ENCODE assay signal across 8 cellular contexts in the genomic region with DNA sequence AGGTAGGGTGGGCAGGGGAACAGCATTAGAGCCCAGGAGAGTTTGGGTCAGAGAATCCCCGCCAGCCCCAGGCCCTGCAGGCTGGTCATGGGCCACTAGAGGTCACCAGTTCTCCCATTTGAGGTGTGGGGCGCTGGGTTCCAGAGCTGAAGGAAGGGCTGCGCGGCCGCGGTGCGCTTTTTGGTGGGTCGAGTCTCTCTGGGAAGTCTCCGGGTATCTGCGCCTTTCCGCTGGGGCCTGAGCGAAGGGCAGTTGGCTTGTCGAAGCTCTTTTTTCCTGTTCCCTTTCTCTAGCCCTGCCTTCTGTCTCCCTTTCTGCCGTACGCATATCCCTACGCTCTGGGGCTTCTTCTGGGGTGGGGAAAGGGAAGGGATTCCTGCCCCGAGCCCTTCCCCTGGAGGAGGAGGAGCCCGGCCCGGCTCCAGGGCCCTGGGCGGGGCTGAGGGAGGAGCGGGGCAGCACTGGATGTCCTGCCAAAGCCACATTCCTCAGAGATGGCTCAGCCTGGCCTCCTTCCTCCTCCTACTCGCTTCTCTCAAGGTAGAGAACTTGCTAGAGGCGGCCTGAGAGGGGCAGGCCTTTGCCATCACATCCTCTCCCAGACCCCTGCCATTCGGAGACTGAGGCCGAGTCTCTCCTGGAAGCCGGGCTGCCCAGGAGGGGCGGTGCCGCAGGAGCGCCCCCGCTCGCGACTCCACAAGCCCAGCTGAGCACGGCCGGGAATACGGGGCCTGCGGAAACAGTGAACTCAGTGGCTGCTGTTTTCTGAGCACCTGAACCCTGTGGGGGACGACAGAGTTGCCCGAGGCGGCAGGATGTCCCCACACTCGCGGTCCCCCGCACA. TPM values are rescaled to one million over a fixed set of nuclear protein-coding genes. Genes with fewer than 3 reads are reported as not detected.
DNase-seq lines count a peak whose midpoint lies in the region; ATAC-seq, FAIRE-seq and TF ChIP-seq lines count a peak whose summit lies in the region.

No MANE protein-coding gene starts in this region.

- peaks cover 7% of the 10 kb centered on the region for H3K36me3 Mint-ChIP-seq in activated CD4-positive, alpha-beta T cell treated with anti-CD3 and anti-CD28 coated beads, Interleukin-2, amount 10 ng/mL, durations not matched to agents 7 days and 5 days (ENCODE audit: low read depth)
- peaks cover 95% of the 10 kb centered on the region for H3K36me3 Mint-ChIP-seq in dendritic cell treated with granulocyte-macrophage colony-stimulating factor and Interleukin-4, amounts not matched to agents 40 ng/mL and 50 ng/mL, for 4 days (ENCODE audit: low read depth)

- BruUV-seq in HepG2 (replicated peaks; lab: Mats Ljungman, UMichigan), result TSS peak; percentile 56

- peak overlapping the region; percentile 72 to 80 (median 73) for H3K4me3 ChIP-seq in HepG2 (replicated peaks in 1 of 3; ENCODE audit: insufficient read depth in 1 of 3, low read depth in 2 of 3, low read length in 3 of 3)

- peaks cover 8% of the 10 kb centered on the region for H3K79me2 ChIP-seq in HepG2 (ENCODE audit: insufficient read depth, low read length)

- peak overlapping the region; percentile 84 for H3K4me3 Mint-ChIP-seq in activated CD4-positive, alpha-beta T cell treated with anti-CD3 and anti-CD28 coated beads, Interleukin-2, amount 10 ng/mL, durations not matched to agents 7 days and 5 days
- H3K4me3 Mint-ChIP-seq in dendritic cell treated with granulocyte-macrophage colony-stimulating factor and Interleukin-4, amounts not matched to agents 40 ng/mL and 50 ng/mL, for 4 days, result peak overlapping the region; percentile 82

- H3K36me3 ChIP-seq in HepG2 (replicated peaks in 1 of 2; ENCODE audit: control insufficient read depth in 1 of 2, insufficient read depth in 2 of 2, low read length in 2 of 2), result peaks cover 0 to 1% of the 10 kb centered on the region in 2 experiments; a peak in 1 of 5 replicates

- intact Hi-C loops in dendritic cell treated with granulocyte-macrophage colony-stimulating factor and Interleukin-4, amounts not matched to agents 40 ng/mL and 50 ng/mL, for 4 days (cut with micrococcal nuclease), result loop anchor here (1.0 to 5.0 kb wide), 3 partner anchors 9 to 61 kb away; a partner anchor contains a TSS
- intact Hi-C loops in HepG2 (cut with micrococcal nuclease; ENCODE audit: unreplicated experiment), result loop anchor here (1.0 to 5.0 kb wide), 2 partner anchors 60 to 136 kb away; a partner anchor contains a TSS

- H4K20me1 ChIP-seq in HepG2 (ENCODE audit: insufficient read depth, low read length), result no peaks in the 10 kb centered on the region

- TF ChIP-seq RAD21 in HepG2 (CRISPR knock-in tag; IDR thresholded peaks at IDR 0.05), result peak; percentile 88

- H3K27me3 Mint-ChIP-seq in activated CD4-positive, alpha-beta T cell treated with anti-CD3 and anti-CD28 coated beads, Interleukin-2, amount 10 ng/mL, durations not matched to agents 7 days and 5 days, result no peaks in the 10 kb centered on the region
- no peaks in the 10 kb centered on the region for H3K27me3 Mint-ChIP-seq in dendritic cell treated with granulocyte-macrophage colony-stimulating factor and Interleukin-4, amounts not matched to agents 40 ng/mL and 50 ng/mL, for 4 days

- no peaks in the 10 kb centered on the region for H3K9me3 Mint-ChIP-seq in activated CD4-positive, alpha-beta T cell treated with anti-CD3 and anti-CD28 coated beads, Interleukin-2, amount 10 ng/mL, durations not matched to agents 7 days and 5 days
- no peaks in the 10 kb centered on the region for H3K9me3 Mint-ChIP-seq in dendritic cell treated with granulocyte-macrophage colony-stimulating factor and Interleukin-4, amounts not matched to agents 40 ng/mL and 50 ng/mL, for 4 days

- H3K9me3 ChIP-seq in HepG2 (ENCODE audit: low read length), result no peaks in the 10 kb centered on the region

- peak overlapping the region; percentile 88 for H3K9ac ChIP-seq in HepG2 (ENCODE audit: insufficient read depth, low read depth, low read length)

- peak; percentile 91 for TF ChIP-seq CTCF in HepG2 (CRISPR knock-in tag; IDR thresholded peaks at IDR 0.05)

- DNase-seq in GM04504 (ENCODE audit: low read depth), result peak; percentile 98
- peak; percentile 57 to 83 for DNase-seq in NCI-H524 (lab: John Stamatoyannopoulos, UW)
- peak; percentile 88 for DNase-seq in activated CD4-positive, alpha-beta T cell treated with anti-CD3 and anti-CD28 coated beads, Interleukin-2, amount 10 ng/mL, durations not matched to agents 7 days and 5 days
- peak; percentile 81 for DNase-seq in HepG2 (ENCODE audit: low spot score)
- DNase-seq in stimulated activated CD4-positive, alpha-beta T cell treated with anti-CD3 and anti-CD28 coated beads, Interleukin-2, amount 100 ng/mL, for 4 hours (ENCODE audit: low read depth), result peak; percentile 77

- peaks cover 57% of the 10 kb centered on the region for H3K4me1 Mint-ChIP-seq in activated CD4-positive, alpha-beta T cell treated with anti-CD3 and anti-CD28 coated beads, Interleukin-2, amount 10 ng/mL, durations not matched to agents 7 days and 5 days
- H3K4me1 Mint-ChIP-seq in dendritic cell treated with granulocyte-macrophage colony-stimulating factor and Interleukin-4, amounts not matched to agents 40 ng/mL and 50 ng/mL, for 4 days (ENCODE audit: low read depth), result peaks cover 88% of the 10 kb centered on the region

- H2AFZ ChIP-seq in HepG2 (ENCODE audit: low read length), result no peak overlapping the region

- H3K27ac ChIP-seq in HepG2 (ENCODE audit: extremely low read length, insufficient read depth, low read length), result peak overlapping the region; percentile 91

- FAIRE-seq in HepG2 (lab: Jason Lieb, UNC), result peak; percentile 63

- ATAC-seq in HG03064 (IDR thresholded peaks at IDR 0.05; ENCODE audit: low read depth, unreplicated experiment) (peak; percentile 28), HepG2 (peak; percentile 72), GM19455 (IDR thresholded peaks at IDR 0.05; ENCODE audit: unreplicated experiment) (no peak)

- POLR2A ChIA-PET in activated CD4-positive, alpha-beta T cell treated with anti-CD3 and anti-CD28 coated beads, Interleukin-2, amount 10 ng/mL, durations not matched to agents 7 days and 5 days (lab: Charles Lee), result interaction anchor here (0.5 to 5.1 kb wide), 4 partner anchors 12 to 675 kb away, joined by 3 to 50 read pairs (median 22); a partner anchor contains a TSS
- POLR2A ChIA-PET in HepG2 (lab: Yijun Ruan, JAX), result interaction anchor here (0.7 to 13.0 kb wide), 26 partner anchors 10 to 628 kb away, joined by 3 to 469 read pairs (median 4); a partner anchor contains a TSS

- H3K4me1 ChIP-seq in HepG2 (ENCODE audit: insufficient read depth, low read length), result peaks cover 46% of the 10 kb centered on the region

- no peak; a peak in 1 of 4 replicates for TF ChIP-seq EP300 in HepG2 (IDR thresholded peaks at IDR 0.05; ENCODE audit: low read depth in 2 of 2, low read length in 2 of 2)
- no peak for TF ChIP-seq EP300 in HepG2 (CRISPR knock-in tag; IDR thresholded peaks at IDR 0.05; ENCODE audit: borderline replicate concordance)

- peak overlapping the region; percentile 99 for H3K4me2 ChIP-seq in HepG2 (ENCODE audit: low read depth, low read length)

- peak in 1 of 2 experiments; percentile 74; a peak in 3 of 4 replicates for TF ChIP-seq POLR2A in HepG2 (IDR thresholded peaks at IDR 0.05; ENCODE audit: insufficient read depth in 1 of 2, low read depth in 2 of 2, low read length in 2 of 2)

- H3K27ac Mint-ChIP-seq in activated CD4-positive, alpha-beta T cell treated with anti-CD3 and anti-CD28 coated beads, Interleukin-2, amount 10 ng/mL, durations not matched to agents 7 days and 5 days, result peak overlapping the region; percentile 98
- peak overlapping the region; percentile 99 for H3K27ac Mint-ChIP-seq in dendritic cell treated with granulocyte-macrophage colony-stimulating factor and Interleukin-4, amounts not matched to agents 40 ng/mL and 50 ng/mL, for 4 days

- 1% methylated on average over 36 of the region's 42 CpGs for WGBS in HepG2 (ENCODE audit: low lambda C conversion rate)

- in situ Hi-C loops in HepG2 (cut with HindIII; ENCODE audit: extremely low pct_ligation_motif_present, low pct_unique_long_range_greater_than_20kb), result loop anchor here (5.0 kb wide), 2 partner anchors 66 to 251 kb away; a partner anchor contains a TSS

- CTCF ChIA-PET in activated CD4-positive, alpha-beta T cell treated with anti-CD3 and anti-CD28 coated beads, Interleukin-2, amount 10 ng/mL, durations not matched to agents 7 days and 5 days (lab: Charles Lee), result interaction anchor here (0.6 to 9.9 kb wide), 49 partner anchors 13 to 498 kb away, joined by 3 to 158 read pairs (median 4); a partner anchor contains a TSS
- CTCF ChIA-PET in HepG2 (lab: Yijun Ruan, JAX; ENCODE audit: low intra/inter-chr PET ratio, low total read pairs), result interaction anchor here (0.6 to 2.3 kb wide), 6 partner anchors 15 to 97 kb away, joined by 3 to 20 read pairs (median 6); no protein-coding TSS in a partner anchor

- no peaks in the 10 kb centered on the region for H3K27me3 ChIP-seq in HepG2 (ENCODE audit: control insufficient read depth in 1 of 2, insufficient read depth in 2 of 2, low read length in 2 of 2)

RNA-seq across cellular contexts. Expression of a gene that starts 12.0 kb away (rescaled TPM):
- total RNA-seq in activated CD4-positive, alpha-beta T cell treated with anti-CD3 and anti-CD28 coated beads, Interleukin-2, amount 10 ng/mL, durations not matched to agents 7 days and 5 days, result under 1 TPM; 0.06 to 0.15 TPM
- 1.9 and 3.9 TPM in 2 replicates for total RNA-seq in HepG2 (2016; rRNA removed; fragmentation: Illumina TruSeq; extraction: Trizol)
- 1.3 and 1.4 TPM in 2 replicates for total RNA-seq in HepG2 (2016; cell fraction: cytosol; rRNA removed; fragmentation: Illumina TruSeq; extraction: Trizol; ENCODE audit: low read depth)
- total RNA-seq in HepG2 (2016; cell fraction: insoluble cytoplasmic fraction; rRNA removed; fragmentation: Illumina TruSeq; extraction: Trizol), result 1.4 and 3.5 TPM in 2 replicates
- total RNA-seq in HepG2 (2016; cell fraction: membrane; rRNA removed; fragmentation: Illumina TruSeq; extraction: Trizol), result 2.8 TPM in 2 replicates
- 5.1 and 8.0 TPM in 2 replicates for total RNA-seq in HepG2 (2016; cell fraction: nucleus; rRNA removed; fragmentation: Illumina TruSeq; extraction: Trizol)
- 15.1 and 16.4 TPM in 2 replicates for polyA plus RNA-seq in HepG2 (2011; rRNA removed)
- 7.9 and 8.3 TPM in 2 replicates for polyA plus RNA-seq in HepG2 (2011; cell fraction: cytosol; rRNA removed)
- polyA plus RNA-seq in HepG2 (2011; cell fraction: nucleus; rRNA removed), result 81.6 and 99.7 TPM in 2 replicates
- 6.4 and 10.9 TPM in 2 replicates for polyA plus RNA-seq in HepG2 (2012)
- polyA plus RNA-seq in HepG2 (2016; cell fraction: cytosol; fragmentation: Illumina TruSeq; extraction: Trizol; ENCODE audit: low read depth), result 0.93 and 1.3 TPM in 2 replicates
- 4.0 and 4.2 TPM in 2 replicates for polyA plus RNA-seq in HepG2 (2016; cell fraction: insoluble cytoplasmic fraction; fragmentation: Illumina TruSeq; extraction: Trizol; ENCODE audit: low read depth)
- polyA plus RNA-seq in HepG2 (2016; cell fraction: membrane; fragmentation: Illumina TruSeq; extraction: Trizol; ENCODE audit: low read depth), result 3.3 and 3.7 TPM in 2 replicates
- 32.6 and 38.0 TPM in 2 replicates for polyA plus RNA-seq in HepG2 (2016; cell fraction: nucleus; fragmentation: Illumina TruSeq; extraction: Trizol; ENCODE audit: insufficient read depth, low read depth)
- 5.9 and 8.8 TPM in 2 replicates for polyA minus RNA-seq in HepG2 (2011; rRNA and poly(A)+ RNA removed; ENCODE audit: low replicate concordance)
- polyA minus RNA-seq in HepG2 (2011; cell fraction: cytosol; rRNA and poly(A)+ RNA removed), result 5.3 and 6.0 TPM in 2 replicates
- polyA minus RNA-seq in HepG2 (2011; cell fraction: nucleus; rRNA and poly(A)+ RNA removed), result 9.4 TPM in 2 replicates

RNA-seq across cellular contexts. Expression of a gene that starts 18.2 kb away (rescaled TPM):
- 100 to 1,000 TPM; 260 to 311 TPM for total RNA-seq in activated CD4-positive, alpha-beta T cell treated with anti-CD3 and anti-CD28 coated beads, Interleukin-2, amount 10 ng/mL, durations not matched to agents 7 days and 5 days
- 113 and 125 TPM in 2 replicates for total RNA-seq in HepG2 (2016; rRNA removed; fragmentation: Illumina TruSeq; extraction: Trizol)
- 16.3 and 19.0 TPM in 2 replicates for total RNA-seq in HepG2 (2016; cell fraction: cytosol; rRNA removed; fragmentation: Illumina TruSeq; extraction: Trizol; ENCODE audit: low read depth)
- total RNA-seq in HepG2 (2016; cell fraction: insoluble cytoplasmic fraction; rRNA removed; fragmentation: Illumina TruSeq; extraction: Trizol), result 108 and 127 TPM in 2 replicates
- 41.9 and 48.9 TPM in 2 replicates for total RNA-seq in HepG2 (2016; cell fraction: membrane; rRNA removed; fragmentation: Illumina TruSeq; extraction: Trizol)
- 150 and 151 TPM in 2 replicates for total RNA-seq in HepG2 (2016; cell fraction: nucleus; rRNA removed; fragmentation: Illumina TruSeq; extraction: Trizol)
- polyA plus RNA-seq in HepG2 (2011; rRNA removed), result 69.5 and 70.6 TPM in 2 replicates
- polyA plus RNA-seq in HepG2 (2011; cell fraction: cytosol; rRNA removed), result 40.6 and 51.3 TPM in 2 replicates
- 127 and 138 TPM in 2 replicates for polyA plus RNA-seq in HepG2 (2011; cell fraction: nucleus; rRNA removed)
- polyA plus RNA-seq in HepG2 (2012), result 59.5 and 80.1 TPM in 2 replicates
- 5.6 and 6.4 TPM in 2 replicates for polyA plus RNA-seq in HepG2 (2016; cell fraction: cytosol; fragmentation: Illumina TruSeq; extraction: Trizol; ENCODE audit: low read depth)
- 99.4 and 100.0 TPM in 2 replicates for polyA plus RNA-seq in HepG2 (2016; cell fraction: insoluble cytoplasmic fraction; fragmentation: Illumina TruSeq; extraction: Trizol; ENCODE audit: low read depth)
- polyA plus RNA-seq in HepG2 (2016; cell fraction: membrane; fragmentation: Illumina TruSeq; extraction: Trizol; ENCODE audit: low read depth), result 21.9 and 23.4 TPM in 2 replicates
- 207 and 216 TPM in 2 replicates for polyA plus RNA-seq in HepG2 (2016; cell fraction: nucleus; fragmentation: Illumina TruSeq; extraction: Trizol; ENCODE audit: insufficient read depth, low read depth)
- polyA minus RNA-seq in HepG2 (2011; rRNA and poly(A)+ RNA removed; ENCODE audit: low replicate concordance), result 65.4 and 90.8 TPM in 2 replicates
- 72.9 and 73.2 TPM in 2 replicates for polyA minus RNA-seq in HepG2 (2011; cell fraction: cytosol; rRNA and poly(A)+ RNA removed)
- 152 and 196 TPM in 2 replicates for polyA minus RNA-seq in HepG2 (2011; cell fraction: nucleus; rRNA and poly(A)+ RNA removed)

RNA-seq across cellular contexts. Expression of a gene that starts 45.7 kb away (rescaled TPM):
- total RNA-seq in activated CD4-positive, alpha-beta T cell treated with anti-CD3 and anti-CD28 coated beads, Interleukin-2, amount 10 ng/mL, durations not matched to agents 7 days and 5 days, result under 1 TPM in 1 of 2 experiments, not detected in 1; 0.64 TPM
- 0.71 TPM in 1 of 2 replicates, not detected in the other for total RNA-seq in HepG2 (2016; rRNA removed; fragmentation: Illumina TruSeq; extraction: Trizol)
- 1.2 and 1.9 TPM in 2 replicates for total RNA-seq in HepG2 (2016; cell fraction: cytosol; rRNA removed; fragmentation: Illumina TruSeq; extraction: Trizol; ENCODE audit: low read depth)
- total RNA-seq in HepG2 (2016; cell fraction: insoluble cytoplasmic fraction; rRNA removed; fragmentation: Illumina TruSeq; extraction: Trizol), result 0.40 and 1.6 TPM in 2 replicates
- 1.9 and 2.4 TPM in 2 replicates for total RNA-seq in HepG2 (2016; cell fraction: membrane; rRNA removed; fragmentation: Illumina TruSeq; extraction: Trizol)
- 0.84 TPM in 1 of 2 replicates, not detected in the other for total RNA-seq in HepG2 (2016; cell fraction: nucleus; rRNA removed; fragmentation: Illumina TruSeq; extraction: Trizol)
- polyA plus RNA-seq in HepG2 (2011; rRNA removed), result 0.20 and 0.33 TPM in 2 replicates
- polyA plus RNA-seq in HepG2 (2011; cell fraction: cytosol; rRNA removed), result 0.48 TPM in 1 of 2 replicates, not detected in the other
- 0.45 TPM in 1 of 2 replicates, not detected in the other for polyA plus RNA-seq in HepG2 (2011; cell fraction: nucleus; rRNA removed)
- 0.41 and 0.44 TPM in 2 replicates for polyA plus RNA-seq in HepG2 (2012)
- polyA plus RNA-seq in HepG2 (2016; cell fraction: cytosol; fragmentation: Illumina TruSeq; extraction: Trizol; ENCODE audit: low read depth), result 1.0 and 1.6 TPM in 2 replicates
- polyA plus RNA-seq in HepG2 (2016; cell fraction: insoluble cytoplasmic fraction; fragmentation: Illumina TruSeq; extraction: Trizol; ENCODE audit: low read depth), result 0.53 and 1.0 TPM in 2 replicates
- polyA plus RNA-seq in HepG2 (2016; cell fraction: membrane; fragmentation: Illumina TruSeq; extraction: Trizol; ENCODE audit: low read depth), result 0.48 and 1.3 TPM in 2 replicates
- polyA plus RNA-seq in HepG2 (2016; cell fraction: nucleus; fragmentation: Illumina TruSeq; extraction: Trizol; ENCODE audit: insufficient read depth, low read depth), result 3.8 and 3.9 TPM in 2 replicates
- polyA minus RNA-seq in HepG2 (2011; rRNA and poly(A)+ RNA removed; ENCODE audit: low replicate concordance), result not detected in 2 replicates
- polyA minus RNA-seq in HepG2 (2011; cell fraction: cytosol; rRNA and poly(A)+ RNA removed), result not detected in 2 replicates
- 1.6 TPM in 1 of 2 replicates, not detected in the other for polyA minus RNA-seq in HepG2 (2011; cell fraction: nucleus; rRNA and poly(A)+ RNA removed)

RNA-seq across cellular contexts. Expression of a gene that starts 53.3 kb away (rescaled TPM):
- 1 to 10 TPM in 1 of 2 experiments, under 1 TPM in 1; 0.87 to 1.2 TPM for total RNA-seq in activated CD4-positive, alpha-beta T cell treated with anti-CD3 and anti-CD28 coated beads, Interleukin-2, amount 10 ng/mL, durations not matched to agents 7 days and 5 days
- 0.13 and 0.42 TPM in 2 replicates for total RNA-seq in HepG2 (2016; rRNA removed; fragmentation: Illumina TruSeq; extraction: Trizol)
- total RNA-seq in HepG2 (2016; cell fraction: cytosol; rRNA removed; fragmentation: Illumina TruSeq; extraction: Trizol; ENCODE audit: low read depth), result 0.20 and 0.26 TPM in 2 replicates
- 0.32 TPM in 1 of 2 replicates, not detected in the other for total RNA-seq in HepG2 (2016; cell fraction: insoluble cytoplasmic fraction; rRNA removed; fragmentation: Illumina TruSeq; extraction: Trizol)
- 0.19 and 0.31 TPM in 2 replicates for total RNA-seq in HepG2 (2016; cell fraction: membrane; rRNA removed; fragmentation: Illumina TruSeq; extraction: Trizol)
- total RNA-seq in HepG2 (2016; cell fraction: nucleus; rRNA removed; fragmentation: Illumina TruSeq; extraction: Trizol), result 0.53 and 0.84 TPM in 2 replicates
- polyA plus RNA-seq in HepG2 (2011; rRNA removed), result 1.0 and 1.4 TPM in 2 replicates
- polyA plus RNA-seq in HepG2 (2011; cell fraction: cytosol; rRNA removed), result 0.47 and 0.51 TPM in 2 replicates
- polyA plus RNA-seq in HepG2 (2011; cell fraction: nucleus; rRNA removed), result 4.9 and 5.0 TPM in 2 replicates
- 0.64 and 1.1 TPM in 2 replicates for polyA plus RNA-seq in HepG2 (2012)
- 0.29 and 0.53 TPM in 2 replicates for polyA plus RNA-seq in HepG2 (2016; cell fraction: cytosol; fragmentation: Illumina TruSeq; extraction: Trizol; ENCODE audit: low read depth)
- polyA plus RNA-seq in HepG2 (2016; cell fraction: insoluble cytoplasmic fraction; fragmentation: Illumina TruSeq; extraction: Trizol; ENCODE audit: low read depth), result 0.15 TPM in 1 of 2 replicates, not detected in the other
- 0.24 and 0.42 TPM in 2 replicates for polyA plus RNA-seq in HepG2 (2016; cell fraction: membrane; fragmentation: Illumina TruSeq; extraction: Trizol; ENCODE audit: low read depth)
- polyA plus RNA-seq in HepG2 (2016; cell fraction: nucleus; fragmentation: Illumina TruSeq; extraction: Trizol; ENCODE audit: insufficient read depth, low read depth), result 3.5 TPM in 2 replicates
- polyA minus RNA-seq in HepG2 (2011; rRNA and poly(A)+ RNA removed; ENCODE audit: low replicate concordance), result 0.20 and 8.4 TPM in 2 replicates
- polyA minus RNA-seq in HepG2 (2011; cell fraction: cytosol; rRNA and poly(A)+ RNA removed), result 0.69 TPM in 1 of 2 replicates, not detected in the other
- 0.90 and 0.99 TPM in 2 replicates for polyA minus RNA-seq in HepG2 (2011; cell fraction: nucleus; rRNA and poly(A)+ RNA removed)
